10 cellular contexts compared by ENCODE assay signal in the genomic region with DNA sequence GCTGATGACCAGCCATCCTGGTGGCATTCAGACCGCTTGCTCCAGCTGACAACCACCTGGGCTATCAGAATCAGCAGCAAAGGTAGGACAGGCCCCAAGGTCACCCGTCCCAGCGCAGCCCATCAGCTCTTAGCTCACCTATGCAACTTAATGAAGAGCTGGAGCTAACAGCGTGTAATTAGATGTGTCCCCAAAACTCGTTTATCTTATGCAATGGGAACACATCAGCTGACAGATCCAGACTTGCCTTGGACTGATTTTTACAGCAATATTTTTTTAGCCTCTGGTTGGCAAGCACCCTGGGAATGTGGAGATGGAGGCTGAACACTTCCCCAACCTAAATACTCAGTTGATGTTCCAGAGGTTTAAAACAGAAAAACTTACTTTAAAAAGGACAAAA.
A peak's percentile ranks its signal among the peaks of the same experiment; 100 is the strongest.
DNase-seq lines count a peak whose midpoint lies in the region; ATAC-seq and TF ChIP-seq lines count a peak whose summit lies in the region.
"Had no signal": no experiment of that assay in that cellular context is flagged by ENCODE, and none has a peak within 500 bp of the region (broad histone marks: within the 10 kb centered on the region; RNA-seq: fewer than 3 reads in every experiment).

No MANE protein-coding gene starts in this region.

- 83% methylated on average over 5 of the region's 5 CpGs for WGBS in liver

- H3K4me3 Mint-ChIP-seq in HFFc6: no peak overlapping the region
- H3K4me3 Mint-ChIP-seq in chondrocyte (ENCODE audit: unreplicated experiment): no peak overlapping the region
- H3K4me3 Mint-ChIP-seq in T-helper 17 cell: no peak overlapping the region
- H3K4me3 Mint-ChIP-seq: CD8-positive, alpha-beta memory T cell had no signal

- H3K4me3 ChIP-seq in liver (ENCODE audit: low read depth in 1 of 3, low read length in 3 of 3) (no peak overlapping the region), stomach smooth muscle (ENCODE audit: low read length in 2 of 2) (peak overlapping the region in 1 of 2 donors; percentile 49)

- H3K27me3 ChIP-seq in liver (ENCODE audit: control insufficient read depth in 4 of 4, insufficient read depth in 4 of 4, low read length in 3 of 4) (no peaks in the 10 kb centered on the region), stomach smooth muscle (ENCODE audit: control insufficient read depth in 1 of 2, insufficient read depth in 2 of 2, low read length in 2 of 2) (no peaks in the 10 kb centered on the region)

- no peaks in the 10 kb centered on the region for H3K36me3 ChIP-seq in liver (ENCODE audit: control insufficient read depth in 4 of 4, insufficient read depth in 3 of 4, low read depth in 1 of 4, low read length in 3 of 4)
- no peaks in the 10 kb centered on the region for H3K36me3 ChIP-seq in stomach smooth muscle (ENCODE audit: control insufficient read depth in 2 of 2, insufficient read depth in 2 of 2, low read length in 2 of 2)

- H3K9me3 Mint-ChIP-seq in HFFc6: no peaks in the 10 kb centered on the region
- H3K9me3 Mint-ChIP-seq in chondrocyte (ENCODE audit: low read depth): no peaks in the 10 kb centered on the region
- H3K9me3 Mint-ChIP-seq: CD8-positive, alpha-beta memory T cell had no signal

- H3K36me3 Mint-ChIP-seq in HFFc6 (ENCODE audit: low read depth): no peaks in the 10 kb centered on the region
- no peaks in the 10 kb centered on the region for H3K36me3 Mint-ChIP-seq in chondrocyte (ENCODE audit: low read depth)
- H3K36me3 Mint-ChIP-seq in T-helper 17 cell (ENCODE audit: low read depth): peaks cover 6% of the 10 kb centered on the region

- H3K9me3 ChIP-seq in liver (ENCODE audit: control insufficient read depth in 4 of 4, low read length in 3 of 4) (no peaks in the 10 kb centered on the region), stomach smooth muscle (ENCODE audit: control insufficient read depth in 2 of 2, low read length in 2 of 2) (no peaks in the 10 kb centered on the region), T-helper 17 cell (ENCODE audit: control insufficient read depth, low read length, poor library complexity, severe bottlenecking) (no peaks in the 10 kb centered on the region)

- no peak for ATAC-seq in T-helper 17 cell

- H3K9ac ChIP-seq in liver (ENCODE audit: low read depth in 1 of 2, low read length in 2 of 2): no peak overlapping the region
- peak overlapping the region in 1 of 2 donors; percentile 13 for H3K9ac ChIP-seq in stomach smooth muscle (ENCODE audit: low read length in 2 of 2)

- peaks cover 0 to 8% (median 2%) of the 10 kb centered on the region in 4 donors for H3K4me1 ChIP-seq in liver (ENCODE audit: control insufficient read depth in 4 of 4, insufficient read depth in 4 of 4, low read length in 3 of 4)
- H3K4me1 ChIP-seq in stomach smooth muscle (ENCODE audit: control insufficient read depth, insufficient read depth, low read length): peaks cover 60% of the 10 kb centered on the region

- H3K27ac ChIP-seq in liver (ENCODE audit: low read depth in 1 of 2, low read length in 2 of 2): peak overlapping the region; percentile 32 to 63
- peak overlapping the region; percentile 73 for H3K27ac ChIP-seq in stomach smooth muscle (ENCODE audit: low read length)

- DNase-seq in HFFc6 (no peak), chondrocyte (ENCODE audit: low spot score) (no peak), T-helper 17 cell (no peak), HCEC 1CT (no peak)
- no peak for DNase-seq in activated effector memory CD4-positive, alpha-beta T cell treated with anti-CD3 and anti-CD28 coated beads, Interleukin-2, amount 50 U/mL, for 16 hours
- DNase-seq in activated CD8-positive, alpha-beta memory T cell treated with anti-CD3 and anti-CD28 coated beads, Interleukin-2, amount 50 U/mL, for 48 hours: no peak
- DNase-seq: CD8-positive, alpha-beta memory T cell; erythroblast had no signal

- TF ChIP-seq CTCF in HFFc6 (IDR thresholded peaks at IDR 0.05) (no peak), chondrocyte (IDR thresholded peaks at IDR 0.05) (no peak), liver (IDR thresholded peaks at IDR 0.05; ENCODE audit: low read depth, low read length, missing input control) (no peak)

- TF ChIP-seq RAD21 in liver (IDR thresholded peaks at IDR 0.05): no peak

- peak overlapping the region; percentile 94 for H3K27ac Mint-ChIP-seq in HFFc6
- H3K27ac Mint-ChIP-seq in chondrocyte (ENCODE audit: unreplicated experiment): peak overlapping the region; percentile 96
- no peak overlapping the region for H3K27ac Mint-ChIP-seq in T-helper 17 cell

- H3K27me3 Mint-ChIP-seq in HFFc6 (ENCODE audit: insufficient read depth): peaks cover 6% of the 10 kb centered on the region
- no peaks in the 10 kb centered on the region for H3K27me3 Mint-ChIP-seq in chondrocyte (ENCODE audit: low read depth)
- no peaks in the 10 kb centered on the region for H3K27me3 Mint-ChIP-seq in T-helper 17 cell
- H3K27me3 Mint-ChIP-seq: CD8-positive, alpha-beta memory T cell had no signal

- peaks cover 90% of the 10 kb centered on the region for H3K4me1 Mint-ChIP-seq in HFFc6 (ENCODE audit: low read depth)
- peaks cover 93% of the 10 kb centered on the region for H3K4me1 Mint-ChIP-seq in chondrocyte (ENCODE audit: low read depth)
- peaks cover 50% of the 10 kb centered on the region for H3K4me1 Mint-ChIP-seq in T-helper 17 cell

TF ChIP-seq in liver, 16 proteins besides CTCF, POLR2A, EP300 and RAD21:
- TF ChIP-seq TAF1 (conservative IDR thresholded peaks at IDR 0.05) (no peak), JUND (IDR thresholded peaks at IDR 0.05) (no peak), RXRA (IDR thresholded peaks at IDR 0.05) (no peak), GABPA (IDR thresholded peaks at IDR 0.05 in 1 of 2, conservative IDR thresholded peaks at IDR 0.05 in 1 of 2) (no peak), FOXA2 (IDR thresholded peaks at IDR 0.05) (no peak), HNF4G (IDR thresholded peaks at IDR 0.05) (no peak), NR2F2 (IDR thresholded peaks at IDR 0.05) (no peak), YY1 (IDR thresholded peaks at IDR 0.05) (no peak), EGR1 (IDR thresholded peaks at IDR 0.05; ENCODE audit: low read depth in 2 of 2) (no peak)
